8 cellular contexts compared by ENCODE assay signal in genomic region chr1:183471748-183472487, GRCh38. TPM values are rescaled to one million over a fixed set of nuclear protein-coding genes. Genes with fewer than 3 reads are reported as not detected.
A peak's percentile ranks its signal among the peaks of the same experiment; 100 is the strongest.
DNase-seq lines count a peak whose midpoint lies in the region; ATAC-seq and TF ChIP-seq lines count a peak whose summit lies in the region.

No MANE protein-coding gene starts in this region.

- intact Hi-C loops in left cardiac atrium (cut with DNase I) (loop anchor here (5.0 to 10.0 kb wide), 3 partner anchors 70 to 187 kb away; no protein-coding TSS in a partner anchor), posterior vena cava (cut with DNase I) (loop anchor here in 1 of 2 donors (10.0 kb wide), 1 partner anchor 63 kb away; no protein-coding TSS in a partner anchor), upper lobe of right lung (cut with DNase I) (no loop called here)

- in situ Hi-C loops in GM13976 (cut with MboI; ENCODE audit: low sequenced_read_pairs, unreplicated experiment) = no loop called here

- peak; percentile 50 for ATAC-seq in HG02870 (IDR thresholded peaks at IDR 0.05; ENCODE audit: unreplicated experiment)
- ATAC-seq in left cardiac atrium = peak; percentile 88
- ATAC-seq in upper lobe of right lung = peak; percentile 87

- H3K4me3 ChIP-seq in upper lobe of right lung = peak overlapping the region; percentile 93

- H3K4me1 ChIP-seq in upper lobe of right lung = peaks cover 15% of the 10 kb centered on the region

- H3K9me3 ChIP-seq in upper lobe of right lung = no peaks in the 10 kb centered on the region

- peak overlapping the region; percentile 99 for H3K27ac ChIP-seq in upper lobe of right lung

- TF ChIP-seq CTCF in GM13976 (IDR thresholded peaks at IDR 0.05; ENCODE audit: borderline replicate concordance, control extremely low read depth, extremely low read depth, insufficient read depth, missing control alignments) (no peak), upper lobe of right lung (IDR thresholded peaks at IDR 0.05) (no peak)

- DNase-seq in GM13976 (ENCODE audit: low spot score) (peak; percentile 95), NCI-H146 treated with DMSO at 0.1 percent for 48 hours (lab: John Stamatoyannopoulos, UW; ENCODE audit: unreplicated experiment) (peak; percentile 96), T-helper 1 cell (peak; percentile 94 to 97 (median 97)), amniotic stem cell (lab: John Stamatoyannopoulos, UW) (peak; percentile 90), left cardiac atrium (peak; percentile 97), posterior vena cava (ENCODE audit: low spot score) (peak; percentile 99), upper lobe of right lung (peak; percentile 99)

- no peaks in the 10 kb centered on the region for H3K36me3 ChIP-seq in upper lobe of right lung

- no peaks in the 10 kb centered on the region for H3K27me3 ChIP-seq in upper lobe of right lung

RNA-seq across cellular contexts. Expression of gene SMG7, which starts 0.4 kb away (rescaled TPM):
- total RNA-seq in left cardiac atrium (10 to 100 TPM; 35.7 to 41.8 TPM), posterior vena cava (10 to 100 TPM; 27.9 to 34.3 TPM), upper lobe of right lung (65.9 TPM)

RNA-seq across cellular contexts. Expression of gene NMNAT2, which starts 53.7 kb away (rescaled TPM):
- 10 to 100 TPM; 23.3 to 33.8 TPM for total RNA-seq in left cardiac atrium
- total RNA-seq in posterior vena cava = 1 to 10 TPM in 1 of 2 donors, under 1 TPM in 1; 0.60 to 1.1 TPM
- total RNA-seq in upper lobe of right lung = 0.38 TPM

Comparison
In these comparisons a context has a peak if more than half of its experiments do, and no peak if none do; other contexts are left out.
1. Peak in every context shown above with its lines: DNase-seq, ATAC-seq, H3K4me3 ChIP-seq and H3K27ac ChIP-seq.
2. RNA of gene NMNAT2, which starts 53.7 kb away (total RNA-seq): 23.3 to 33.8 TPM in left cardiac atrium; 0.60 to 1.1 TPM in posterior vena cava and 0.38 TPM in upper lobe of right lung (single experiment); every median in the first group is over 10 times any median in the second.